Comparison of ENCODE assay signal across 8 cellular contexts in genomic region chr12:132761032-132761910, GRCh38. TPM values are rescaled to one million over a fixed set of nuclear protein-coding genes. Genes with fewer than 3 reads are reported as not detected.
A peak's percentile ranks its signal among the peaks of the same experiment; 100 is the strongest.
DNase-seq lines count a peak whose midpoint lies in the region; ATAC-seq, FAIRE-seq and TF ChIP-seq lines count a peak whose summit lies in the region.

Gene ANKLE2, minus strand, starts transcription at chr12:132761832. Its CDS starts 34 bp downstream, at chr12:132761798.

- no peaks in the 10 kb centered on the region for H3K27me3 ChIP-seq in muscle layer of colon (ENCODE audit: control insufficient read depth in 1 of 2, insufficient read depth in 2 of 2, low read length in 2 of 2)

- H3K27ac ChIP-seq in 22Rv1 (peak within 1 kb of the TSS; percentile 98), muscle layer of colon (ENCODE audit: low read depth, low read length) (peak within 1 kb of the TSS; percentile 97)

- TF ChIP-seq CTCF in 22Rv1 (IDR thresholded peaks at IDR 0.05): no peak

- DNase-seq in GM12892 (ENCODE audit: insufficient read length) (peak; percentile 50), NCI-H526 treated with DMSO at 0.1 percent for 48 hours (lab: John Stamatoyannopoulos, UW) (peak; percentile 6), epidermal melanocyte (ENCODE audit: insufficient read length, low spot score) (peak; percentile 46)
- DNase-seq in activated CD8-positive, alpha-beta memory T cell treated with anti-CD3 and anti-CD28 coated beads, Interleukin-2, amount 50 U/mL, for 4 hours: peak; percentile 56
- peak; percentile 54 to 56 for DNase-seq in stimulated activated CD8-positive, alpha-beta memory T cell treated with anti-CD3 and anti-CD28 coated beads, Interleukin-7, amount 100 ng/mL, for 1 hour (ENCODE audit: low read depth in 2 of 2)

- TF ChIP-seq POLR2A in GM12892 (IDR thresholded peaks at IDR 0.05; ENCODE audit: low read depth, low read length): no peak; the same call in 1 of the 2 replicates

- H3K4me3 ChIP-seq in muscle layer of colon (ENCODE audit: low read depth in 1 of 2, low read length in 2 of 2): peak within 1 kb of the TSS; percentile 85 to 88

- peaks cover 17% of the 10 kb centered on the region for H3K4me1 ChIP-seq in muscle layer of colon (ENCODE audit: insufficient read depth, low read length)

- no peak for FAIRE-seq in GM12892 (lab: Jason Lieb, UNC)

- H3K9ac ChIP-seq in muscle layer of colon (ENCODE audit: low read length): peak within 1 kb of the TSS; percentile 83

- H3K9me3 ChIP-seq in muscle layer of colon (ENCODE audit: low read length): no peaks in the 10 kb centered on the region

- no peaks in the 10 kb centered on the region for H3K36me3 ChIP-seq in muscle layer of colon (ENCODE audit: insufficient read depth, low read length)

- peak; percentile 33 for ATAC-seq in HG02943 (IDR thresholded peaks at IDR 0.05; ENCODE audit: low read depth, unreplicated experiment)

RNA-seq across cellular contexts. Expression of gene ANKLE2, which starts in this region (rescaled TPM):
- 52.1 TPM for polyA plus RNA-seq in GM12892 (2012; ENCODE audit: missing spikeins)

Comparison
In these comparisons a context has a peak if more than half of its experiments do, and no peak if none do; other contexts are left out.
1. Peak in every context shown above with its lines: DNase-seq, ATAC-seq, H3K4me3 ChIP-seq and H3K27ac ChIP-seq.
2. DNase-seq: peak in every context shown above with its lines; median percentile 56 in activated CD8-positive, alpha-beta memory T cell treated with anti-CD3 and anti-CD28 coated beads, Interleukin-2, amount 50 U/mL, for 4 hours; 55 in stimulated activated CD8-positive, alpha-beta memory T cell treated with anti-CD3 and anti-CD28 coated beads, Interleukin-7, amount 100 ng/mL, for 1 hour; 50 in GM12892; 46 in epidermal melanocyte; 6 in NCI-H526 treated with DMSO at 0.1 percent for 48 hours.